In genomic region chr1:24308365-24309015, GRCh38 we compare ENCODE assay signal across 14 cellular contexts. TPM values are rescaled to one million over a fixed set of nuclear protein-coding genes. Genes with fewer than 3 reads are reported as not detected.
DNase-seq lines count a peak whose midpoint lies in the region; ATAC-seq, FAIRE-seq and TF ChIP-seq lines count a peak whose summit lies in the region.
"Had no signal": no experiment of that assay in that cellular context is flagged by ENCODE, and none has a peak within 500 bp of the region (broad histone marks: within the 10 kb centered on the region; RNA-seq: fewer than 3 reads in every experiment).

No MANE protein-coding gene starts in this region.

- H3K9me3 ChIP-seq in Loucy (ENCODE audit: insufficient read depth, low read depth, low read length): no peaks in the 10 kb centered on the region
- no peaks in the 10 kb centered on the region for H3K9me3 ChIP-seq in mammary epithelial cell (replicated peaks; ENCODE audit: insufficient read depth, low read length)
- H3K9me3 ChIP-seq in keratinocyte (ENCODE audit: control insufficient read depth, low read depth, low read length): no peaks in the 10 kb centered on the region

- H4K20me1 ChIP-seq in Loucy (ENCODE audit: insufficient read depth, low read length, poor library complexity, severe bottlenecking) (no peaks in the 10 kb centered on the region), mammary epithelial cell (ENCODE audit: insufficient read depth, low read length) (no peaks in the 10 kb centered on the region), keratinocyte (ENCODE audit: control insufficient read depth, extremely low read depth, insufficient read depth, low read length) (no peaks in the 10 kb centered on the region)

- H3K4me2 ChIP-seq in Loucy (ENCODE audit: low read depth, low read length, poor library complexity, severe bottlenecking) (no peak overlapping the region), mammary epithelial cell (ENCODE audit: insufficient read depth, low read depth, low read length) (no peak overlapping the region), keratinocyte (ENCODE audit: control insufficient read depth, extremely low read depth, insufficient read depth, low read depth, low read length) (no peak overlapping the region)

- H3K4me3 ChIP-seq in Loucy (ENCODE audit: low read length, poor library complexity, severe bottlenecking) (no peak overlapping the region), mammary epithelial cell (replicated peaks in 1 of 3; ENCODE audit: insufficient read depth in 1 of 3, low read depth in 2 of 3, low read length in 3 of 3) (no peak overlapping the region), keratinocyte (ENCODE audit: control insufficient read depth in 2 of 3, extremely low read depth in 1 of 3, insufficient read depth in 2 of 3, low read depth in 1 of 3, low read length in 3 of 3) (no peak overlapping the region)

- intact Hi-C loops in mammary epithelial cell (cut with micrococcal nuclease): loop anchor here (1.0 kb wide), 1 partner anchor 14 kb away; no protein-coding TSS in a partner anchor
- intact Hi-C loops in Right ventricle myocardium superior (cut with DNase I): no loop called here

- peak; percentile 98 for DNase-seq in ELF-1 (ENCODE audit: low read depth, low spot score)
- DNase-seq in mammary epithelial cell: no peak
- DNase-seq in keratinocyte (ENCODE audit: low read depth, low spot score): no peak
- no peak for DNase-seq in Right ventricle myocardium superior
- DNase-seq in LoVo (ENCODE audit: low spot score): no peak
- DNase-seq in AML-193 (lab: John Stamatoyannopoulos, UW): no peak
- DNase-seq in activated CD4-positive, CD25-positive, alpha-beta regulatory T cell treated with anti-CD3 and anti-CD28 coated beads, Interleukin-2, amount 50 U/mL, for 72 hours: no peak
- DNase-seq: mesenchymal stem cell, NCI-H1048, NCI-H69 had no signal

- H3K36me3 ChIP-seq in Loucy (ENCODE audit: insufficient read depth, low read length) (no peaks in the 10 kb centered on the region), mammary epithelial cell (ENCODE audit: insufficient read depth, low read length) (no peaks in the 10 kb centered on the region), keratinocyte (ENCODE audit: control insufficient read depth in 2 of 2, extremely low read depth in 1 of 2, insufficient read depth in 2 of 2, low read length in 2 of 2) (no peaks in the 10 kb centered on the region)

- H3K79me2 ChIP-seq in Loucy (ENCODE audit: insufficient read depth, low read length): no peaks in the 10 kb centered on the region
- no peaks in the 10 kb centered on the region for H3K79me2 ChIP-seq in mammary epithelial cell (ENCODE audit: insufficient read depth, low read length)
- no peaks in the 10 kb centered on the region for H3K79me2 ChIP-seq in keratinocyte (ENCODE audit: control insufficient read depth, insufficient read depth, low read length)

- CTCF ChIA-PET in mammary epithelial cell (lab: Charles Lee; ENCODE audit: low non-redundant PET): no interaction called here

- H3K9me2 ChIP-seq in Loucy (replicated peaks; ENCODE audit: low read depth, low read length): no peaks in the 10 kb centered on the region

- in situ Hi-C loops in mammary epithelial cell (cut with MboI; ENCODE audit: low sequenced_read_pairs in 2 of 2): no loop called here

- H3K4me1 ChIP-seq in Loucy (ENCODE audit: insufficient read depth, low read length, poor library complexity, severe bottlenecking): peaks cover 5% of the 10 kb centered on the region
- H3K4me1 ChIP-seq in mammary epithelial cell (ENCODE audit: insufficient read depth, low read length): peaks cover 16% of the 10 kb centered on the region
- peaks cover 14% of the 10 kb centered on the region for H3K4me1 ChIP-seq in keratinocyte (ENCODE audit: control insufficient read depth, extremely low read depth, insufficient read depth, low read length)

- no peaks in the 10 kb centered on the region for H3F3A ChIP-seq in Loucy (ENCODE audit: low read depth)

- no peaks in the 10 kb centered on the region for H3K27me3 ChIP-seq in Loucy (ENCODE audit: insufficient read depth, low read length, poor library complexity, severe bottlenecking)
- no peaks in the 10 kb centered on the region for H3K27me3 ChIP-seq in mammary epithelial cell (ENCODE audit: insufficient read depth, low read length)
- no peaks in the 10 kb centered on the region for H3K27me3 ChIP-seq in keratinocyte (ENCODE audit: control insufficient read depth, extremely low read depth, insufficient read depth, low read length)

- FAIRE-seq in keratinocyte (lab: Jason Lieb, UNC): no peak
- FAIRE-seq: frontal cortex had no signal

- H3K9me1 ChIP-seq in keratinocyte (ENCODE audit: control insufficient read depth, extremely low read depth, insufficient read depth, low read length): no peaks in the 10 kb centered on the region

- H3K9ac ChIP-seq in Loucy (ENCODE audit: low read depth, low read length, poor library complexity, severe bottlenecking): no peak overlapping the region
- H3K9ac ChIP-seq in mammary epithelial cell (ENCODE audit: insufficient read depth, low read length): no peak overlapping the region
- no peak overlapping the region for H3K9ac ChIP-seq in keratinocyte (ENCODE audit: control insufficient read depth, extremely low read depth, insufficient read depth, low read length)

- peak; percentile 36; the same call in 1 of the 2 replicates for TF ChIP-seq CTCF in Loucy (conservative IDR thresholded peaks at IDR 0.05; ENCODE audit: low read length)
- TF ChIP-seq CTCF in mammary epithelial cell (conservative IDR thresholded peaks at IDR 0.05 in 1 of 2, IDR thresholded peaks at IDR 0.05 in 1 of 2; ENCODE audit: extremely low read depth in 1 of 2, insufficient read depth in 1 of 2, low read depth in 1 of 2, low read length in 2 of 2): peak; percentile 11 to 31
- TF ChIP-seq CTCF in keratinocyte (optimal IDR thresholded peaks at IDR 0.05 in 1 of 3, IDR thresholded peaks at IDR 0.05 in 1 of 3, conservative IDR thresholded peaks at IDR 0.05 in 1 of 3; ENCODE audit: extremely low read depth in 1 of 3, insufficient read depth in 2 of 3, low read length in 3 of 3): peak; percentile 17 to 32 (median 21)

- no peak overlapping the region for H3K27ac ChIP-seq in mammary epithelial cell (ENCODE audit: insufficient read depth, low read depth, low read length)
- no peak overlapping the region for H3K27ac ChIP-seq in keratinocyte (ENCODE audit: control insufficient read depth, insufficient read depth, low read length)

- 83% methylated on average over 6 of the region's 7 CpGs for WGBS in mammary epithelial cell (ENCODE audit: low coverage, missing lambda C conversion rate)

- no TSS peak for BruUV-seq in mammary epithelial cell (replicated peaks; lab: Mats Ljungman, UMichigan)

- dilution Hi-C loops in mammary epithelial cell (cut with HindIII; ENCODE audit: low sequenced_read_pairs): loop anchor here (5.0 kb wide), 1 partner anchor 74 kb away; no protein-coding TSS in a partner anchor
- dilution Hi-C loops in keratinocyte (cut with MboI; ENCODE audit: extremely low pct_ligation_motif_present, low sequenced_read_pairs): no loop called here

- no peak for ATAC-seq in Right ventricle myocardium superior (ENCODE audit: poor library complexity)

- H2AFZ ChIP-seq in Loucy (ENCODE audit: low read length): no peak overlapping the region
- no peak overlapping the region for H2AFZ ChIP-seq in mammary epithelial cell (ENCODE audit: low read depth, low read length)
- no peak overlapping the region for H2AFZ ChIP-seq in keratinocyte (ENCODE audit: control insufficient read depth, low read length)

RNA-seq across cellular contexts. Expression of gene GRHL3, which starts 10.7 kb away (rescaled TPM):
- total RNA-seq in mammary epithelial cell (10 to 100 TPM in 1 of 2 donors, 1 to 10 TPM in 1; 1.3 to 15.3 TPM), Right ventricle myocardium superior (not detected)
- polyA plus RNA-seq in mammary epithelial cell (3.5 TPM), keratinocyte (7.7 to 20.5 TPM (median 13.0 TPM) in 3 replicates)
- polyA minus RNA-seq in mammary epithelial cell (1.1 TPM), keratinocyte (9.4 to 18.6 TPM (median 14.9 TPM) in 3 replicates)
- polyA plus RNA-seq in keratinocyte (2011; ENCODE audit: low read depth): 130 TPM
- 11.8 and 16.0 TPM in 2 replicates for polyA plus RNA-seq in keratinocyte (2011; cell fraction: cytosol; rRNA removed)
- polyA plus RNA-seq in keratinocyte (2011; cell fraction: nucleus; rRNA removed): 45.0 and 50.1 TPM in 2 replicates
- polyA plus RNA-seq in keratinocyte (2012; ENCODE audit: low replicate concordance): 6.6 and 97.1 TPM in 2 replicates
- polyA minus RNA-seq in keratinocyte (2011; cell fraction: cytosol; rRNA and poly(A)+ RNA removed): 10.4 TPM
- 23.3 and 32.6 TPM in 2 replicates for polyA minus RNA-seq in keratinocyte (2011; cell fraction: nucleus; rRNA and poly(A)+ RNA removed)
- total RNA-seq: frontal cortex; skeletal muscle tissue; T-helper 2 cell treated with Interferon-gamma antibody and Interleukin-4, amounts not matched to agents 100 ng/mL and 5 ng/mL, for 36 hours had no signal
